In the genomic region with DNA sequence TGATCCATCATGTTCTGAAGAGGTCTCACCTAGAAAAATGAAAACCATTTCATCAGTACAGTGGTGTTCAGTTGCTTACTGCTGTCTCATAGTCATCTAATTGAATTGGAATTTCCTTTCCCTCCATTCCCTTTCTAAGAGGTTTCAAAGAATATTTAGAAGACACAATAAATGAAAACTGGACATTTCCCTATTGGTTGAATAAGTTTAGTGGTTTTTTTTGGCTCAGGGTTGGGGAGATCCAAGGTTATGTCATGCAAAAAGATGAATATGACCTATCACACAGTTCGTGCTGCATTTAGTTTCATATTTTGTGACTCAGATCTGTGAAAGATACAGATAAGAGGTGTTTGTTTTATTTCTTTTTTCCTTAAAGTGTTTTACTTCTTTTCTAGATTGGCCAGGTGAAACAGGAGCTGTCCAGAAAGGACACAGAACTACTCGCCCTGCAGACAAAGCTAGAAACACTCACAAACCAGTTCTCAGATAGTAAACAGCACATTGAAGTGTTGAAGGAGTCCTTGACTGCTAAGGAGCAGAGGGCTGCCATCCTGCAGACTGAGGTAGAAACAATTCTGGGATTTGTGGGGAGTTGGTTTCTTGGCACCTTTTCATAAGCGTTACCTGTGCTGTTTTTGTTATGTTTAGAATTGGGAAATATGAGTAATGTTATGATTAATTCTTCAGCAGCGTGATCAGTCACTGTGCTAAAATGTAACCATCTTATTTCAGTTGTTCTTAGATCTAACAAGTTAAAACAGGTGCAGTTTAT, we compare ENCODE assay signal across 12 cellular contexts.
DNase-seq lines count a peak whose midpoint lies in the region; ATAC-seq, FAIRE-seq and TF ChIP-seq lines count a peak whose summit lies in the region.
"Had no signal": no experiment of that assay in that cellular context is flagged by ENCODE, and none has a peak within 500 bp of the region (broad histone marks: within the 10 kb centered on the region; RNA-seq: fewer than 3 reads in every experiment).

No MANE protein-coding gene starts in this region.

- H3K27me3 ChIP-seq in astrocyte (ENCODE audit: insufficient read depth, low read length): no peaks in the 10 kb centered on the region
- no peaks in the 10 kb centered on the region for H3K27me3 ChIP-seq in colonic mucosa

- no peaks in the 10 kb centered on the region for H3K9me3 Mint-ChIP-seq in HFFc6
- H3K9me3 Mint-ChIP-seq in astrocyte (ENCODE audit: unreplicated experiment): no peaks in the 10 kb centered on the region
- H3K9me3 Mint-ChIP-seq: CD4-positive, alpha-beta memory T cell had no signal

- H3K27me3 Mint-ChIP-seq in HFFc6 (ENCODE audit: insufficient read depth): peaks cover 3% of the 10 kb centered on the region
- H3K27me3 Mint-ChIP-seq in astrocyte (ENCODE audit: low read depth, unreplicated experiment): no peaks in the 10 kb centered on the region
- H3K27me3 Mint-ChIP-seq: activated CD8-positive, alpha-beta memory T cell treated with anti-CD3 and anti-CD28 coated beads, Interleukin-2, amount 10 ng/mL, durations not matched to agents 7 days and 5 days; CD4-positive, alpha-beta memory T cell had no signal

- H3K9me3 ChIP-seq in astrocyte (ENCODE audit: insufficient read depth, low read depth, low read length) (no peaks in the 10 kb centered on the region), colonic mucosa (no peaks in the 10 kb centered on the region)

- H3K4me1 Mint-ChIP-seq in HFFc6 (ENCODE audit: low read depth) (peaks cover 40% of the 10 kb centered on the region), astrocyte (ENCODE audit: low read depth, unreplicated experiment) (peaks cover 13% of the 10 kb centered on the region)

- H3K36me3 Mint-ChIP-seq in HFFc6 (ENCODE audit: low read depth) (peaks cover 10% of the 10 kb centered on the region), astrocyte (ENCODE audit: low read depth, unreplicated experiment) (peaks cover 10% of the 10 kb centered on the region)

- H2AFZ ChIP-seq in astrocyte (ENCODE audit: low read depth, low read length): no peak overlapping the region

- intact Hi-C loops in colonic mucosa (cut with DNase I): no loop called here

- H3K27ac Mint-ChIP-seq in HFFc6: peak overlapping the region; percentile 81
- no peak overlapping the region for H3K27ac Mint-ChIP-seq in astrocyte (ENCODE audit: unreplicated experiment)
- H3K27ac Mint-ChIP-seq: activated CD8-positive, alpha-beta memory T cell treated with anti-CD3 and anti-CD28 coated beads, Interleukin-2, amount 10 ng/mL, durations not matched to agents 7 days and 5 days had no signal

- H3K4me1 ChIP-seq in astrocyte (ENCODE audit: insufficient read depth, low read length) (peaks cover 12% of the 10 kb centered on the region), colonic mucosa (no peaks in the 10 kb centered on the region)

- H4K20me1 ChIP-seq in astrocyte (ENCODE audit: insufficient read depth, low read length): no peaks in the 10 kb centered on the region

- peak overlapping the region; percentile 21 for H3K9ac ChIP-seq in astrocyte (ENCODE audit: low read length)
- H3K9ac ChIP-seq in colonic mucosa (ENCODE audit: low read depth in 2 of 2, low read length in 2 of 2): no peak overlapping the region

- peak overlapping the region; percentile 77 for H3K4me3 Mint-ChIP-seq in HFFc6
- H3K4me3 Mint-ChIP-seq in astrocyte (ENCODE audit: unreplicated experiment): no peak overlapping the region
- H3K4me3 Mint-ChIP-seq: activated CD8-positive, alpha-beta memory T cell treated with anti-CD3 and anti-CD28 coated beads, Interleukin-2, amount 10 ng/mL, durations not matched to agents 7 days and 5 days; CD4-positive, alpha-beta memory T cell had no signal

- H3K36me3 ChIP-seq in astrocyte (ENCODE audit: insufficient read depth, low read length): no peaks in the 10 kb centered on the region
- H3K36me3 ChIP-seq in colonic mucosa: no peaks in the 10 kb centered on the region

- peak; percentile 96 for FAIRE-seq in astrocyte (lab: Jason Lieb, UNC)

- H3K79me2 ChIP-seq in astrocyte (ENCODE audit: insufficient read depth, low read length): no peaks in the 10 kb centered on the region

- H3K27ac ChIP-seq in astrocyte (ENCODE audit: low read depth, low read length) (peak overlapping the region; percentile 46), colonic mucosa (no peak overlapping the region)

- no peak overlapping the region for H3K4me3 ChIP-seq in astrocyte (ENCODE audit: insufficient read depth, low read depth, low read length)
- H3K4me3 ChIP-seq in colonic mucosa: no peak overlapping the region

- H3K4me2 ChIP-seq in astrocyte (ENCODE audit: low read length): peak overlapping the region; percentile 66

- no peak for ATAC-seq in GM19452 (IDR thresholded peaks at IDR 0.05; ENCODE audit: unreplicated experiment)
- no peak for ATAC-seq in HG03520 (IDR thresholded peaks at IDR 0.05; ENCODE audit: unreplicated experiment)
- ATAC-seq: activated CD8-positive, alpha-beta memory T cell treated with anti-CD3 and anti-CD28 coated beads, Interleukin-2, amount 10 ng/mL, durations not matched to agents 7 days and 5 days had no signal

- TF ChIP-seq CTCF in HFFc6 (IDR thresholded peaks at IDR 0.05): no peak
- TF ChIP-seq CTCF in astrocyte (IDR thresholded peaks at IDR 0.05; ENCODE audit: insufficient read depth, low read depth, low read length): no peak
- TF ChIP-seq CTCF in colonic mucosa (IDR thresholded peaks at IDR 0.05): no peak

- DNase-seq in AG08396 (ENCODE audit: low spot score) (peak; percentile 10), HFFc6 (peak; percentile 53), astrocyte (ENCODE audit: low read depth) (peak; percentile 71), kidney tubule cell (ENCODE audit: low spot score) (peak; percentile 43), colonic mucosa (no peak)
- DNase-seq in effector CD8-positive, alpha-beta T cell (lab: John Stamatoyannopoulos, UW): no peak
- DNase-seq: activated CD8-positive, alpha-beta memory T cell treated with anti-CD3 and anti-CD28 coated beads, Interleukin-2, amount 10 ng/mL, durations not matched to agents 7 days and 5 days; CD4-positive, alpha-beta memory T cell; NCI-H524; stimulated activated naive CD4-positive, alpha-beta T cell treated with Interleukin-2 at 50 U/mL for 16 hours had no signal

Comparison
In these comparisons a context has a peak if more than half of its experiments do, and no peak if none do; other contexts are left out.
1. DNase-seq: peak in AG08396 (single experiment), HFFc6 (single experiment), astrocyte (single experiment) and kidney tubule cell (single experiment); none in colonic mucosa (single experiment) and effector CD8-positive, alpha-beta T cell (single experiment).